8 cellular contexts compared by ENCODE assay signal in the genomic region with DNA sequence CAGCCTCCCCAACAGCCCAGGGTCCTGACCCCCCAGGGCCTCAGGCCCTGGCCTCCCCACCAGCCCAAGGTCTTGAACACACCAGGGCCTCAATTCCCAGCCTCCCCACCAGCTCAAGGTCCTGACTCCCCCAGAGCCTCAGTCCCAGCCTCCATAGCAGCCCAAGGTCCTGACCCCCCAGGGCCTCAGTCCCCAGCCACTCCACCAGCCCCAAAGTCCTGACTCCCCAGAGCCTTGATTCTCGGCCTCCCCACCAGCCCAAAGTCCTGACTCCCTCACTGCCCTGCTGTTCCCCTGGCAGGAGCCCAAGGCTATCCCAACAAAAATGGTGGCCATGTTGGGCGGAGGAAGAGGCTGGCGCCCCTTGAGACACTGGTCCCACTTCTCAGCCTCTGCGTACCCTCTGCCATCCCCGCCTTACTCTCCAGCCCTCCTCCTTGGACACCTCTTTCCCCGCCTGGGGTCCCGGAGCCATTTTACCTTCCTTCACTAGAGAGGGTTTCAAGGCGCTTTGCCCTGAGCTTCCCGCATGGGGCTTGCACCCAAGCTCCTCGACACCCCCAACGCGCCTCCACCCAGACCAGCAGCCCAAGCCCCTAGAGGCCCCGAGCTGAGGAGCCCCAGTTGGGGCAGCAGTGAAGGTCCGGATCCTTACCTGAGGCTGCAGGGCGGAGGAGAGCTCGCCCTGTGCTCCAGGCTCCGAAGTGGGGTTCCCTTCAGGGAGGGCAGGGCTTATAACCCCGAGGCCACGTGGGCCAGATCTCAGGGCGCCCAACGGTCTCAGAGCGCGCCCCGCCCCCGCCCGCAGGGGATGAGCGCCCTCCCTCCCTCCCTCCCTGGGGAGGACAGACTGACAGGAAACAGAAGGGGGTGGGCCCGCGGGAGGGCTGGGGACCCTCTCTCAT. TPM values are rescaled to one million over a fixed set of nuclear protein-coding genes. Genes with fewer than 3 reads are reported as not detected.
DNase-seq lines count a peak whose midpoint lies in the region; ATAC-seq lines count a peak whose summit lies in the region.

No MANE protein-coding gene starts in this region.

- intact Hi-C loops in activated CD4-positive, alpha-beta memory T cell treated with anti-CD3 and anti-CD28 coated beads for 36 hours (cut with micrococcal nuclease), result loop anchor here (5.0 to 10.0 kb wide), 2 partner anchors 773 to 1495 kb away; a partner anchor contains a TSS

- H3K9me3 ChIP-seq in ES-I3 (ENCODE audit: control insufficient read depth, insufficient read depth, low read length), result no peaks in the 10 kb centered on the region

- CTCF ChIA-PET in activated CD4-positive, alpha-beta memory T cell treated with anti-CD3 and anti-CD28 coated beads for 36 hours (lab: Charles Lee), result interaction anchor here (0.6 to 4.7 kb wide), 7 partner anchors 9 to 115 kb away, joined by 3 to 58 read pairs (median 5); a partner anchor contains a TSS

- ATAC-seq in GM18511 (IDR thresholded peaks at IDR 0.05; ENCODE audit: unreplicated experiment), result no peak

- H3K4me1 ChIP-seq in ES-I3 (ENCODE audit: insufficient read depth, low read length), result peaks cover 49% of the 10 kb centered on the region

- peak overlapping the region; percentile 98 for H3K27ac Mint-ChIP-seq in activated CD4-positive, alpha-beta memory T cell treated with anti-CD3 and anti-CD28 coated beads for 36 hours

- H3K27me3 Mint-ChIP-seq in activated CD4-positive, alpha-beta memory T cell treated with anti-CD3 and anti-CD28 coated beads for 36 hours, result peaks cover 25% of the 10 kb centered on the region

- H3K9me3 Mint-ChIP-seq in activated CD4-positive, alpha-beta memory T cell treated with anti-CD3 and anti-CD28 coated beads for 36 hours, result peaks cover 6% of the 10 kb centered on the region

- POLR2A ChIA-PET in activated CD4-positive, alpha-beta memory T cell treated with anti-CD3 and anti-CD28 coated beads for 36 hours (lab: Charles Lee), result interaction anchor here (0.5 to 18.5 kb wide), 17 partner anchors 2 to 1497 kb away, joined by 3 to 1114 read pairs (median 3); a partner anchor contains a TSS

- H3K4me3 Mint-ChIP-seq in activated CD4-positive, alpha-beta memory T cell treated with anti-CD3 and anti-CD28 coated beads for 36 hours, result peak overlapping the region; percentile 92

- peak overlapping the region; percentile 100 for H3K4me3 ChIP-seq in Jurkat, Clone E6-1 (ENCODE audit: low read length)

- peak overlapping the region; percentile 9; the same call in 1 of the 2 replicates for H3K9ac ChIP-seq in ES-I3 (ENCODE audit: low read depth, low read length)

- DNase-seq in Jurkat, Clone E6-1 (ENCODE audit: low read depth, low spot score), result peak; percentile 95
- DNase-seq in activated CD4-positive, alpha-beta memory T cell treated with anti-CD3 and anti-CD28 coated beads for 36 hours, result peak; percentile 95
- DNase-seq in germinal center (ENCODE audit: low spot score) (peak; percentile 81), hepatic stellate cell (ENCODE audit: low spot score) (no peak), NCI-H748 (lab: John Stamatoyannopoulos, UW; ENCODE audit: unreplicated experiment) (no peak)
- DNase-seq in stimulated activated CD4-positive, alpha-beta T cell treated with anti-CD3 and anti-CD28 coated beads, Interleukin-15, amount 100 ng/mL, for 1 hour (ENCODE audit: low read depth in 1 of 2, low spot score in 1 of 2), result peak; percentile 87 to 88

- H3K4me1 Mint-ChIP-seq in activated CD4-positive, alpha-beta memory T cell treated with anti-CD3 and anti-CD28 coated beads for 36 hours (ENCODE audit: low read depth), result peaks cover 52% of the 10 kb centered on the region

- H3K36me3 Mint-ChIP-seq in activated CD4-positive, alpha-beta memory T cell treated with anti-CD3 and anti-CD28 coated beads for 36 hours, result peaks cover 77% of the 10 kb centered on the region

- H3K36me3 ChIP-seq in ES-I3 (ENCODE audit: insufficient read depth, low read length), result no peaks in the 10 kb centered on the region

RNA-seq across cellular contexts. Expression of a gene that starts 3.5 kb away (rescaled TPM):
- polyA plus RNA-seq in Jurkat, Clone E6-1 (2012; ENCODE audit: insufficient read depth, insufficient read length), result 13.8 TPM
- 10 to 100 TPM; 21.6 to 22.7 TPM for total RNA-seq in activated CD4-positive, alpha-beta memory T cell treated with anti-CD3 and anti-CD28 coated beads for 36 hours

RNA-seq across cellular contexts. Expression of a gene that starts 19.9 kb away (rescaled TPM):
- polyA plus RNA-seq in Jurkat, Clone E6-1 (2012; ENCODE audit: insufficient read depth, insufficient read length), result 211 TPM
- total RNA-seq in activated CD4-positive, alpha-beta memory T cell treated with anti-CD3 and anti-CD28 coated beads for 36 hours, result 100 to 1,000 TPM; 113 to 114 TPM

RNA-seq across cellular contexts. Expression of a gene that starts 51.3 kb away (rescaled TPM):
- not detected for polyA plus RNA-seq in Jurkat, Clone E6-1 (2012; ENCODE audit: insufficient read depth, insufficient read length)
- total RNA-seq in activated CD4-positive, alpha-beta memory T cell treated with anti-CD3 and anti-CD28 coated beads for 36 hours, result under 1 TPM; 0.17 to 0.22 TPM

Comparison
In these comparisons a context has a peak if more than half of its experiments do, and no peak if none do; other contexts are left out.
1. DNase-seq: peak in Jurkat, Clone E6-1 (single experiment), activated CD4-positive, alpha-beta memory T cell treated with anti-CD3 and anti-CD28 coated beads for 36 hours (single experiment), germinal center (single experiment) and stimulated activated CD4-positive, alpha-beta T cell treated with anti-CD3 and anti-CD28 coated beads, Interleukin-15, amount 100 ng/mL, for 1 hour (2 of 2); none in hepatic stellate cell (single experiment) and NCI-H748 (single experiment).